In the genomic region with DNA sequence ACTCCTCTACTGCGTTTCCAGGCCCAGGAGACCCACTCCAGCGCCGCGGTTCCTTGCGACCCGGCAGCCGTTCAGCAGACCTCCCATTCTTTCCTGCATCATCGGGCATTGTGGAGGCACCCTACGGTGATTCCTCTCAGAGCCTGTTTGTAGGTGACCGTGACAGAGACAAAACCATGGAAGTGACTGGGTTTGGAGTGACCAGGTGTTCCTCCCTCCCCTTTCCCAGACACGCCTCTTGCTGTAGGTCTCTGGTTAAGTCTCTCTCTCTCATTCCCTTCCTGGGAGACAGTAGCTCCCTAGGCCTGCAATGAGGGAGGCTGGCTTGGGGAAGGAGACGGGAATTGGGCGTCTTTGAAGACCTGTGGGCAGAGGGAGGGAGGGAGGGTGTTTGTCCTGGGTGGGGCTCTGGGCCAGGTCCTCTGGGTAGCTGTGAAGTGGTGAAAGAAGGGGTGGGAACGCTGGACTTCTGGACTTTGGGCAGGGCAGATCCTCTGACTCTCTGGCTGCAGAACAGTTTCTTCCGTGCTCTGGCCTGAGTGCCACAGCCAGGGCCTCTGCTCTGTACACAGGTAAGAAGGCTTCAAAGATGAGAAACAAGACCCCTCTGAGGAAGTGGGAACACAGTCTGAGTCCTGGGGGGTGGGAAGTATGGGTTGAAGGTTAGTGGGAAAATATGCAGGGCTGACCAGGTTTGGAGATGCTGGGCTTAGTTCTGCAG, we compare ENCODE assay signal across 8 cellular contexts. TPM values are rescaled to one million over a fixed set of nuclear protein-coding genes. Genes with fewer than 3 reads are reported as not detected.
DNase-seq lines count a peak whose midpoint lies in the region; ATAC-seq and TF ChIP-seq lines count a peak whose summit lies in the region.

No MANE protein-coding gene starts in this region.

- POLR2A ChIA-PET in BJ (lab: Charles Lee), result no interaction called here

- H3K9me3 ChIP-seq in HUES6 (ENCODE audit: control insufficient read depth, insufficient read depth, low read depth, low read length) (no peaks in the 10 kb centered on the region), adipocyte (ENCODE audit: control insufficient read depth, low read length) (no peaks in the 10 kb centered on the region), iPS-15b (ENCODE audit: control insufficient read depth, insufficient read depth, low read length) (no peaks in the 10 kb centered on the region), spleen (no peaks in the 10 kb centered on the region)

- DNase-seq in BJ (ENCODE audit: low read depth) (no peak), adipocyte (ENCODE audit: low read depth) (peak; percentile 9), spleen (no peak), D341Med (ENCODE audit: low spot score) (no peak)

- CTCF ChIA-PET in BJ (lab: Yijun Ruan, JAX), result interaction anchor here (0.6 to 3.7 kb wide), 7 partner anchors 9 to 114 kb away, joined by 3 to 25 read pairs (median 4); no protein-coding TSS in a partner anchor

- H3K9ac ChIP-seq in HUES6 (ENCODE audit: low read length), result peak overlapping the region; percentile 84
- peak overlapping the region; percentile 97 for H3K9ac ChIP-seq in adipocyte (ENCODE audit: low read length)
- H3K9ac ChIP-seq in iPS-15b (ENCODE audit: low read depth, low read length), result peak overlapping the region; percentile 67

- intact Hi-C loops in spleen (cut with DNase I; ENCODE audit: low total_unique reads), result no loop called here

- TF ChIP-seq CTCF in BJ (IDR thresholded peaks at IDR 0.05; ENCODE audit: insufficient read depth, low read depth, low read length) (no peak), spleen (IDR thresholded peaks at IDR 0.05 in 8 of 11, conservative IDR thresholded peaks at IDR 0.05 in 3 of 11) (no peak)

- 14 to 22% (median 17%) methylated on average over 9 to 15 of the region's 15 CpGs for WGBS in spleen, 5 donors

- H3K4me1 ChIP-seq in HUES6 (ENCODE audit: control insufficient read depth, insufficient read depth, low read length), result peaks cover 5% of the 10 kb centered on the region; the same call in 1 of the 2 replicates
- peaks cover 19% of the 10 kb centered on the region for H3K4me1 ChIP-seq in adipocyte (ENCODE audit: control insufficient read depth, insufficient read depth, low read length)
- peaks cover 4% of the 10 kb centered on the region for H3K4me1 ChIP-seq in iPS-15b (ENCODE audit: control insufficient read depth, insufficient read depth, low read length)
- peaks cover 19 to 52% (median 31%) of the 10 kb centered on the region in 6 donors for H3K4me1 ChIP-seq in spleen

- H3K27ac ChIP-seq in HUES6 (ENCODE audit: low read depth, low read length) (0 out of 2 replicates have a peak overlapping the region, but pooled peaks have one; percentile 77), spleen (peak overlapping the region; percentile 88 to 96 (median 92))

- ATAC-seq in HG03108 (IDR thresholded peaks at IDR 0.05; ENCODE audit: unreplicated experiment) (no peak), GM18519 (IDR thresholded peaks at IDR 0.05; ENCODE audit: low FRiP score, unreplicated experiment) (no peak)

- H3K27me3 ChIP-seq in BJ (ENCODE audit: control insufficient read depth, insufficient read depth, low read length) (no peaks in the 10 kb centered on the region), HUES6 (ENCODE audit: control insufficient read depth, insufficient read depth, low read length) (no peaks in the 10 kb centered on the region), adipocyte (replicated peaks; ENCODE audit: control insufficient read depth, insufficient read depth, low read length) (no peaks in the 10 kb centered on the region), iPS-15b (ENCODE audit: control insufficient read depth, insufficient read depth, low read length) (no peaks in the 10 kb centered on the region), spleen (replicated peaks in 1 of 7) (no peaks in the 10 kb centered on the region)

- H3K36me3 ChIP-seq in BJ (ENCODE audit: control insufficient read depth, insufficient read depth, low read length) (no peaks in the 10 kb centered on the region), HUES6 (ENCODE audit: control insufficient read depth, insufficient read depth, low read length) (peaks cover 34% of the 10 kb centered on the region), adipocyte (ENCODE audit: control insufficient read depth, insufficient read depth, low read length, severe bottlenecking) (peaks cover 19% of the 10 kb centered on the region), iPS-15b (ENCODE audit: control insufficient read depth, insufficient read depth, low read length) (no peaks in the 10 kb centered on the region), spleen (peaks cover 0 to 61% (median 31%) of the 10 kb centered on the region in 6 donors)

- TF ChIP-seq POLR2A in spleen (IDR thresholded peaks at IDR 0.05), result no peak

- H3K4me3 ChIP-seq in BJ (ENCODE audit: low read depth, low read length), result peak overlapping the region; percentile 71
- H3K4me3 ChIP-seq in HUES6 (ENCODE audit: low read depth, low read length), result peak overlapping the region; percentile 96
- H3K4me3 ChIP-seq in adipocyte (ENCODE audit: low read length), result peak overlapping the region; percentile 92
- peak overlapping the region; percentile 96 for H3K4me3 ChIP-seq in iPS-15b (ENCODE audit: low read depth, low read length)
- peak overlapping the region; percentile 76 to 99 (median 89) for H3K4me3 ChIP-seq in spleen

RNA-seq across cellular contexts. Expression of gene KLC4, which starts 0.8 kb away (rescaled TPM):
- 13.2 and 16.8 TPM in 2 replicates for polyA plus RNA-seq in BJ (2011; rRNA removed)
- 8.4 and 9.5 TPM in 2 replicates for polyA minus RNA-seq in BJ (2011; rRNA and poly(A)+ RNA removed)
- 10 to 100 TPM; 19.6 to 27.0 (median 21.5) TPM for total RNA-seq in spleen
- 10 to 100 TPM; 13.2 to 20.0 (median 19.2) TPM for polyA plus RNA-seq in spleen

RNA-seq across cellular contexts. Expression of gene MRPL2, which starts 1.0 kb away (rescaled TPM):
- polyA plus RNA-seq in BJ (2011; rRNA removed) (20.5 and 22.8 TPM in 2 replicates), spleen (10 to 100 TPM; 47.9 to 53.9 (median 52.7) TPM)
- 10.0 and 18.8 TPM in 2 replicates for polyA minus RNA-seq in BJ (2011; rRNA and poly(A)+ RNA removed)
- 10 to 100 TPM; 11.0 to 43.4 (median 31.0) TPM for total RNA-seq in spleen

RNA-seq across cellular contexts. Expression of gene CUL7, which starts 6.5 kb away (rescaled TPM):
- 31.8 and 50.7 TPM in 2 replicates for polyA plus RNA-seq in BJ (2011; rRNA removed)
- 49.7 and 67.8 TPM in 2 replicates for polyA minus RNA-seq in BJ (2011; rRNA and poly(A)+ RNA removed)
- 10 to 100 TPM; 11.8 to 23.1 (median 13.7) TPM for total RNA-seq in spleen
- 1 to 10 TPM; 3.6 to 7.7 (median 4.9) TPM for polyA plus RNA-seq in spleen

RNA-seq across cellular contexts. Expression of gene PTK7, which starts 15.9 kb away (rescaled TPM):
- polyA plus RNA-seq in BJ (2011; rRNA removed) (187 and 362 TPM in 2 replicates), spleen (10 to 100 TPM in 1 of 3 donors, 1 to 10 TPM in 2; 6.0 to 13.0 (median 8.7) TPM)
- polyA minus RNA-seq in BJ (2011; rRNA and poly(A)+ RNA removed), result 292 and 322 TPM in 2 replicates
- total RNA-seq in spleen, result 10 to 100 TPM; 20.4 to 66.4 (median 35.1) TPM

RNA-seq across cellular contexts. Expression of gene RRP36, which starts 38.8 kb away (rescaled TPM):
- polyA plus RNA-seq in BJ (2011; rRNA removed) (43.1 and 52.7 TPM in 2 replicates), spleen (10 to 100 TPM; 32.0 to 39.5 (median 32.3) TPM)
- 20.2 and 31.9 TPM in 2 replicates for polyA minus RNA-seq in BJ (2011; rRNA and poly(A)+ RNA removed)
- total RNA-seq in spleen, result 10 to 100 TPM; 34.9 to 63.4 (median 43.8) TPM
